In genomic region chr3:43892535-43892934, GRCh38 we compare ENCODE assay signal across 12 cellular contexts.
DNase-seq lines count a peak whose midpoint lies in the region; ATAC-seq, FAIRE-seq and TF ChIP-seq lines count a peak whose summit lies in the region.
"Had no signal": no experiment of that assay in that cellular context is flagged by ENCODE, and none has a peak within 500 bp of the region (broad histone marks: within the 10 kb centered on the region; RNA-seq: fewer than 3 reads in every experiment).

No MANE protein-coding gene starts in this region.

- peaks cover 0 to 6% of the 10 kb centered on the region in 2 donors for H3K4me1 ChIP-seq in kidney (ENCODE audit: control insufficient read depth in 1 of 2, insufficient read depth in 1 of 2, low read depth in 1 of 2, low read length in 2 of 2)
- H3K4me1 ChIP-seq: breast epithelium had no signal

- H3K27me3 ChIP-seq in GM06990 (replicated peaks; ENCODE audit: control insufficient read depth, insufficient read depth, low read length): no peaks in the 10 kb centered on the region; the same call in 1 of the 2 replicates
- H3K27me3 ChIP-seq in HL-60 (ENCODE audit: insufficient read depth, poor library complexity, severe bottlenecking): peaks cover 10% of the 10 kb centered on the region
- H3K27me3 ChIP-seq: breast epithelium, hepatocyte had no signal

- TF ChIP-seq CTCF in GM06990 (IDR thresholded peaks at IDR 0.05; ENCODE audit: insufficient read depth, low read length, poor library complexity, severe bottlenecking) (no peak), HL-60 (IDR thresholded peaks at IDR 0.05; ENCODE audit: insufficient read depth, low read length) (no peak), kidney (IDR thresholded peaks at IDR 0.05; ENCODE audit: borderline replicate concordance, extremely low read depth, insufficient read depth) (no peak), osteocyte (IDR thresholded peaks at IDR 0.05) (no peak)

- H3K27me3 Mint-ChIP-seq in immature natural killer cell (ENCODE audit: low read depth in 3 of 3) (peaks cover 7 to 26% (median 15%) of the 10 kb centered on the region in 3 donors), osteocyte (ENCODE audit: unreplicated experiment) (peaks cover 2% of the 10 kb centered on the region)

- no peak overlapping the region for H3K4me3 Mint-ChIP-seq in immature natural killer cell
- no peak overlapping the region for H3K4me3 Mint-ChIP-seq in osteocyte (ENCODE audit: unreplicated experiment)

- H3K36me3 ChIP-seq in GM06990 (ENCODE audit: control insufficient read depth, insufficient read depth, low read length): no peaks in the 10 kb centered on the region
- H3K36me3 ChIP-seq in kidney (ENCODE audit: control insufficient read depth in 1 of 2, insufficient read depth in 2 of 2, low read length in 2 of 2): no peaks in the 10 kb centered on the region
- H3K36me3 ChIP-seq: breast epithelium, pancreas had no signal

- FAIRE-seq in kidney (lab: Jason Lieb, UNC): no peak
- FAIRE-seq: pancreas had no signal

- H3K27ac Mint-ChIP-seq in immature natural killer cell (no peak overlapping the region), osteocyte (ENCODE audit: unreplicated experiment) (no peak overlapping the region)

- no peak overlapping the region for H3K9ac ChIP-seq in kidney (ENCODE audit: low read length in 2 of 2)

- peak; percentile 48 for ATAC-seq in GM21367 (IDR thresholded peaks at IDR 0.05; ENCODE audit: unreplicated experiment)
- ATAC-seq: pancreas had no signal

- peak; percentile 55 for DNase-seq in GM06990 (ENCODE audit: extremely low read depth, insufficient read length)
- DNase-seq in HL-60 (ENCODE audit: low read depth in 1 of 2, low spot score in 1 of 2): peak; percentile 14 to 28
- peak; percentile 20 for DNase-seq in RPMI8226
- DNase-seq in stimulated activated CD4-positive, alpha-beta T cell treated with anti-CD3 and anti-CD28 coated beads, Interleukin-2, amount 100 ng/mL, for 24 hours: no peak
- no peak for DNase-seq in kidney
- DNase-seq in immature natural killer cell: no peak
- DNase-seq in osteocyte (ENCODE audit: extremely low spot score, unreplicated experiment): no peak
- DNase-seq: activated CD4-positive, alpha-beta T cell treated with anti-CD3 and anti-CD28 coated beads, Interleukin-2, amount 50 U/mL, for 48 hours; pancreas had no signal

- H3K27ac ChIP-seq in HL-60 (replicated peaks) (no peak overlapping the region), kidney (ENCODE audit: low read depth in 2 of 2, low read length in 2 of 2) (no peak overlapping the region)
- H3K27ac ChIP-seq: hepatocyte, pancreas had no signal

- H3K9me3 Mint-ChIP-seq in immature natural killer cell: peaks cover 0 to 2% (median 0%) of the 10 kb centered on the region in 6 donors
- H3K9me3 Mint-ChIP-seq in osteocyte (ENCODE audit: unreplicated experiment): no peaks in the 10 kb centered on the region

- H3K36me3 Mint-ChIP-seq in immature natural killer cell: no peaks in the 10 kb centered on the region
- no peaks in the 10 kb centered on the region for H3K36me3 Mint-ChIP-seq in osteocyte (ENCODE audit: unreplicated experiment)

- no peaks in the 10 kb centered on the region for H3K9me3 ChIP-seq in kidney (ENCODE audit: control insufficient read depth in 1 of 2, low read length in 2 of 2)
- H3K9me3 ChIP-seq: breast epithelium, pancreas had no signal

- H3K4me3 ChIP-seq in GM06990 (replicated peaks; ENCODE audit: low read depth, low read length) (no peak overlapping the region), HL-60 (replicated peaks; ENCODE audit: insufficient read depth, low read length) (no peak overlapping the region), kidney (ENCODE audit: low read length in 2 of 2) (no peak overlapping the region)
- H3K4me3 ChIP-seq: breast epithelium, hepatocyte, pancreas had no signal

- peaks cover 0 to 6% of the 10 kb centered on the region in 2 donors for H3K4me1 Mint-ChIP-seq in immature natural killer cell
- H3K4me1 Mint-ChIP-seq in osteocyte (ENCODE audit: unreplicated experiment): peaks cover 20% of the 10 kb centered on the region

- intact Hi-C loops in kidney (cut with DNase I): no loop called here

Comparison
In these comparisons a context has a peak if more than half of its experiments do, and no peak if none do; other contexts are left out.
1. DNase-seq: peak in GM06990 (single experiment), HL-60 (2 of 2) and RPMI8226 (single experiment); none in stimulated activated CD4-positive, alpha-beta T cell treated with anti-CD3 and anti-CD28 coated beads, Interleukin-2, amount 100 ng/mL, for 24 hours (0 of 2), kidney (single experiment), immature natural killer cell (0 of 3) and osteocyte (single experiment).